15 cellular contexts compared by ENCODE assay signal in the genomic region with DNA sequence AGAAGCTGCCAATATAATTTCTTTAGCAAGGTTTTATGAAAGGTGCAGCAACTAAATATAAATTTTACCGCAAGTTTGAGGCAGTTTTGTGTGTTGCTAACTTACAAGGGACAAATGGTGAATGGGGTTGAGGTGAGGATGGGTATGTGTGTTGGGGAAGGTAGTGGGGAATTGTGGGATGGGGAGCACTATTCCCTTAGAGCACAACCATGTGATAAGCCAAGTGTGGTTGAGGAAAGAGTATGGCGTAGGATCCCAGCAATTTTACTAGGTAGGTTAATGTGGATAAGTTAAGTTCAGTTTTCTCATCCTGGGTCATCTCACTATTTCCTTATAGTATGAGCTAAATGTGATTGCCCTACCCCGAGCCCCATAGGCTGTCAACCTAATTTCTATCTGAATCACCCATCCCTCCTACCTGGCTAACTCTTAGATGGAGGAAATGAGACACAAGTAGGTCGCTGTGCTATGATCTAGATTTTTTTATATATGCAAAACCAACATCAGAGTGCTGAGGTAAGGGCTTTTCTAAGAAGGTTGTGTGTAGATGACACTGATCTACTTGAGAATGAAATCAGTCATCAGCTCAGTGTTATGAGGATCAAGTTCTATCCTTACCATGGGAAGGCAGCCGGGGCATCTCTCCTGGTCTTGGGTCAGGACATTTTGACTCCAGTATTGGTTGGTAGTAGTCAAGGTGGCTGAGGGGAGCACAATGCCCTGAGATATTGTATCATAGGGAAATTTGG. TPM values are rescaled to one million over a fixed set of nuclear protein-coding genes. Genes with fewer than 3 reads are reported as not detected.
DNase-seq lines count a peak whose midpoint lies in the region; ATAC-seq and TF ChIP-seq lines count a peak whose summit lies in the region.
"Had no signal": no experiment of that assay in that cellular context is flagged by ENCODE, and none has a peak within 500 bp of the region (broad histone marks: within the 10 kb centered on the region; RNA-seq: fewer than 3 reads in every experiment).

No MANE protein-coding gene starts in this region.

- H3K36me3 Mint-ChIP-seq in activated CD4-positive, alpha-beta T cell treated with anti-CD3 and anti-CD28 coated beads for 36 hours (ENCODE audit: low read depth), result peaks cover 88% of the 10 kb centered on the region
- peaks cover 32 to 54% of the 10 kb centered on the region in 2 donors for H3K36me3 Mint-ChIP-seq in activated T-cell treated with anti-CD3 and anti-CD28 coated beads, Interleukin-2, amount 50 U/mL, for 72 hours (ENCODE audit: insufficient read depth in 2 of 2)
- H3K36me3 Mint-ChIP-seq in naive thymus-derived CD8-positive, alpha-beta T cell, result peaks cover 0 to 24% (median 11%) of the 10 kb centered on the region in 3 donors

- H3K27me3 Mint-ChIP-seq in activated CD4-positive, alpha-beta T cell treated with anti-CD3 and anti-CD28 coated beads for 36 hours, result no peaks in the 10 kb centered on the region
- H3K27me3 Mint-ChIP-seq in activated T-cell treated with anti-CD3 and anti-CD28 coated beads, Interleukin-2, amount 50 U/mL, for 72 hours (ENCODE audit: low read depth), result no peaks in the 10 kb centered on the region
- no peaks in the 10 kb centered on the region for H3K27me3 Mint-ChIP-seq in naive thymus-derived CD8-positive, alpha-beta T cell

- H3K27me3 ChIP-seq in dorsolateral prefrontal cortex, result no peaks in the 10 kb centered on the region
- H3K27me3 ChIP-seq: transverse colon had no signal

- intact Hi-C loops in activated CD4-positive, alpha-beta T cell treated with anti-CD3 and anti-CD28 coated beads for 36 hours (cut with DNase I, micrococcal nuclease), result loop anchor here (1.0 to 5.0 kb wide), 4 partner anchors 17 to 361 kb away; a partner anchor contains a TSS
- intact Hi-C loops in dorsolateral prefrontal cortex (cut with DNase I), result no loop called here

- CTCF ChIA-PET in activated CD4-positive, alpha-beta T cell treated with anti-CD3 and anti-CD28 coated beads for 36 hours (lab: Charles Lee), result interaction anchor here (0.5 to 4.0 kb wide), 13 partner anchors 12 to 664 kb away, joined by 3 to 25 read pairs (median 4); a partner anchor contains a TSS

- DNase-seq in activated CD4-positive, alpha-beta T cell treated with anti-CD3 and anti-CD28 coated beads for 36 hours, result peak; percentile 69
- DNase-seq in activated CD4-positive, alpha-beta T cell treated with anti-CD3 and anti-CD28 coated beads for 1 hour, result no peak
- peak; percentile 63 for DNase-seq in activated T-cell treated with anti-CD3 and anti-CD28 coated beads, Interleukin-2, amount 50 U/mL, for 72 hours
- DNase-seq in naive thymus-derived CD8-positive, alpha-beta T cell, result no peak
- DNase-seq in dorsolateral prefrontal cortex, result no peak
- DNase-seq in DMS153 treated with DMSO at 0.1 percent for 48 hours (lab: John Stamatoyannopoulos, UW; ENCODE audit: unreplicated experiment), result no peak
- no peak for DNase-seq in amygdala (lab: John Stamatoyannopoulos, UW)
- DNase-seq: 8988T, GOT3, heart left ventricle, left cardiac atrium, right cardiac atrium, transverse colon had no signal

- ATAC-seq in activated CD4-positive, alpha-beta T cell treated with anti-CD3 and anti-CD28 coated beads for 36 hours, result peak; percentile 62
- ATAC-seq in GM19351 (IDR thresholded peaks at IDR 0.05; ENCODE audit: unreplicated experiment), result peak; percentile 27
- ATAC-seq in activated T-cell treated with anti-CD3 and anti-CD28 coated beads, Interleukin-2, amount 50 U/mL, for 72 hours (replicated peaks in 1 of 2), result peak; percentile 59 to 66
- ATAC-seq in naive thymus-derived CD8-positive, alpha-beta T cell, result peak; percentile 33 to 66
- ATAC-seq: heart left ventricle, left cardiac atrium, right cardiac atrium had no signal

- no peak overlapping the region for H3K4me3 ChIP-seq in dorsolateral prefrontal cortex
- H3K4me3 ChIP-seq: heart left ventricle, transverse colon had no signal

- H3K9me3 Mint-ChIP-seq in activated CD4-positive, alpha-beta T cell treated with anti-CD3 and anti-CD28 coated beads for 36 hours (ENCODE audit: low read depth), result peaks cover 7% of the 10 kb centered on the region
- H3K9me3 Mint-ChIP-seq in activated T-cell treated with anti-CD3 and anti-CD28 coated beads, Interleukin-2, amount 50 U/mL, for 72 hours, result peaks cover 4 to 9% of the 10 kb centered on the region in 2 donors
- H3K9me3 Mint-ChIP-seq in naive thymus-derived CD8-positive, alpha-beta T cell, result peaks cover 0 to 22% (median 0%) of the 10 kb centered on the region in 9 donors
- H3K9me3 Mint-ChIP-seq: nephron had no signal

- H3K27ac ChIP-seq in dorsolateral prefrontal cortex, result no peak overlapping the region

- peaks cover 91% of the 10 kb centered on the region for H3K4me1 Mint-ChIP-seq in activated CD4-positive, alpha-beta T cell treated with anti-CD3 and anti-CD28 coated beads for 36 hours
- H3K4me1 Mint-ChIP-seq in activated T-cell treated with anti-CD3 and anti-CD28 coated beads, Interleukin-2, amount 50 U/mL, for 72 hours (ENCODE audit: low read depth), result peaks cover 94% of the 10 kb centered on the region
- peaks cover 44 to 88% (median 78%) of the 10 kb centered on the region in 4 donors for H3K4me1 Mint-ChIP-seq in naive thymus-derived CD8-positive, alpha-beta T cell
- H3K4me1 Mint-ChIP-seq: nephron had no signal

- H3K27ac Mint-ChIP-seq in activated CD4-positive, alpha-beta T cell treated with anti-CD3 and anti-CD28 coated beads for 36 hours, result peak overlapping the region; percentile 99
- H3K27ac Mint-ChIP-seq in activated T-cell treated with anti-CD3 and anti-CD28 coated beads, Interleukin-2, amount 50 U/mL, for 72 hours, result peak overlapping the region; percentile 99
- peak overlapping the region in 8 of 10 donors; percentile 64 to 94 (median 74) for H3K27ac Mint-ChIP-seq in naive thymus-derived CD8-positive, alpha-beta T cell
- H3K27ac Mint-ChIP-seq: nephron had no signal

- POLR2A ChIA-PET in activated CD4-positive, alpha-beta T cell treated with anti-CD3 and anti-CD28 coated beads for 36 hours (lab: Charles Lee), result interaction anchor here (0.6 to 1.8 kb wide), 10 partner anchors 8 to 172 kb away, joined by 3 to 11 read pairs (median 4); a partner anchor contains a TSS
- POLR2A ChIA-PET in naive thymus-derived CD8-positive, alpha-beta T cell (lab: Charles Lee), result interaction anchor here (0.6 to 1.6 kb wide), 3 partner anchors 22 to 71 kb away, joined by 3 to 7 read pairs (median 4); a partner anchor contains a TSS

- peak overlapping the region; percentile 38 for H3K4me3 Mint-ChIP-seq in activated CD4-positive, alpha-beta T cell treated with anti-CD3 and anti-CD28 coated beads for 36 hours
- H3K4me3 Mint-ChIP-seq in activated T-cell treated with anti-CD3 and anti-CD28 coated beads, Interleukin-2, amount 50 U/mL, for 72 hours, result peak overlapping the region; percentile 83 to 92
- H3K4me3 Mint-ChIP-seq in naive thymus-derived CD8-positive, alpha-beta T cell, result peak overlapping the region in 5 of 10 donors; percentile 10 to 64 (median 44)
- H3K4me3 Mint-ChIP-seq: nephron had no signal

- no peak for TF ChIP-seq CTCF in dorsolateral prefrontal cortex (IDR thresholded peaks at IDR 0.05 in 54 of 56, conservative IDR thresholded peaks at IDR 0.05 in 2 of 56; ENCODE audit: low read depth in 1 of 56, partially characterized antibody in 56 of 56)

RNA-seq across cellular contexts. Expression of a gene that starts 23.8 kb away (rescaled TPM):
- total RNA-seq in activated CD4-positive, alpha-beta T cell treated with anti-CD3 and anti-CD28 coated beads for 36 hours, result 100 to 1,000 TPM; 103 to 108 TPM
- 100 to 1,000 TPM in 1 of 2 donors, 10 to 100 TPM in 1; 81.4 to 134 TPM for total RNA-seq in activated T-cell treated with anti-CD3 and anti-CD28 coated beads, Interleukin-2, amount 50 U/mL, for 72 hours
- total RNA-seq in naive thymus-derived CD8-positive, alpha-beta T cell, result 10 to 100 TPM in 1 of 2 experiments, 1 to 10 TPM in 1; 9.8 to 11.1 TPM
- 1 to 10 TPM; 1.7 to 3.9 (median 3.7) TPM for polyA plus RNA-seq in naive thymus-derived CD8-positive, alpha-beta T cell
- under 1 TPM in 11 of 120 experiments, not detected in 109; 0.11 to 0.50 (median 0.24) TPM for total RNA-seq in dorsolateral prefrontal cortex

RNA-seq across cellular contexts. Expression of a gene that starts 43.8 kb away (rescaled TPM):
- total RNA-seq in activated CD4-positive, alpha-beta T cell treated with anti-CD3 and anti-CD28 coated beads for 36 hours, result 10 to 100 TPM; 14.8 to 17.8 TPM
- 10 to 100 TPM; 10.2 to 16.0 TPM for total RNA-seq in activated T-cell treated with anti-CD3 and anti-CD28 coated beads, Interleukin-2, amount 50 U/mL, for 72 hours
- 10 to 100 TPM; 81.5 to 83.4 TPM for total RNA-seq in naive thymus-derived CD8-positive, alpha-beta T cell
- polyA plus RNA-seq in naive thymus-derived CD8-positive, alpha-beta T cell, result 10 to 100 TPM; 17.5 to 19.0 (median 18.1) TPM
- 10 to 100 TPM in 4 of 120 experiments, 1 to 10 TPM in 113, under 1 TPM in 3; 0.63 to 12.0 (median 5.2) TPM for total RNA-seq in dorsolateral prefrontal cortex

Comparison
In these comparisons a context has a peak if more than half of its experiments do, and no peak if none do; other contexts are left out.
1. DNase-seq: peak in activated CD4-positive, alpha-beta T cell treated with anti-CD3 and anti-CD28 coated beads for 36 hours (single experiment) and activated T-cell treated with anti-CD3 and anti-CD28 coated beads, Interleukin-2, amount 50 U/mL, for 72 hours (2 of 2); none in activated CD4-positive, alpha-beta T cell treated with anti-CD3 and anti-CD28 coated beads for 1 hour (single experiment), naive thymus-derived CD8-positive, alpha-beta T cell (0 of 10), dorsolateral prefrontal cortex (0 of 10), DMS153 treated with DMSO at 0.1 percent for 48 hours (single experiment) and amygdala (0 of 56).
2. RNA of a gene that starts 23.8 kb away (total RNA-seq): 81.4 to 134 TPM in activated T-cell treated with anti-CD3 and anti-CD28 coated beads, Interleukin-2, amount 50 U/mL, for 72 hours and 103 to 108 TPM in activated CD4-positive, alpha-beta T cell treated with anti-CD3 and anti-CD28 coated beads for 36 hours; 9.8 to 11.1 TPM in naive thymus-derived CD8-positive, alpha-beta T cell and 0.11 to 0.50 TPM in dorsolateral prefrontal cortex; every median in the first group is over 4 times any median in the second.
3. RNA of a gene that starts 43.8 kb away (total RNA-seq): 81.5 to 83.4 TPM in naive thymus-derived CD8-positive, alpha-beta T cell; 14.8 to 17.8 TPM in activated CD4-positive, alpha-beta T cell treated with anti-CD3 and anti-CD28 coated beads for 36 hours, 10.2 to 16.0 TPM in activated T-cell treated with anti-CD3 and anti-CD28 coated beads, Interleukin-2, amount 50 U/mL, for 72 hours and 0.63 to 12.0 TPM in dorsolateral prefrontal cortex; every median in the first group is over 4 times any median in the second.
4. intact Hi-C loops: an anchor here in activated CD4-positive, alpha-beta T cell treated with anti-CD3 and anti-CD28 coated beads for 36 hours (1.0 to 5.0 kb wide); none called in dorsolateral prefrontal cortex.
5. Peak in every context shown above with its lines, with median percentiles within 50 percentile points of each other: ATAC-seq and H3K27ac Mint-ChIP-seq.